Comparison of ENCODE assay signal across 31 cellular contexts in the genomic region with DNA sequence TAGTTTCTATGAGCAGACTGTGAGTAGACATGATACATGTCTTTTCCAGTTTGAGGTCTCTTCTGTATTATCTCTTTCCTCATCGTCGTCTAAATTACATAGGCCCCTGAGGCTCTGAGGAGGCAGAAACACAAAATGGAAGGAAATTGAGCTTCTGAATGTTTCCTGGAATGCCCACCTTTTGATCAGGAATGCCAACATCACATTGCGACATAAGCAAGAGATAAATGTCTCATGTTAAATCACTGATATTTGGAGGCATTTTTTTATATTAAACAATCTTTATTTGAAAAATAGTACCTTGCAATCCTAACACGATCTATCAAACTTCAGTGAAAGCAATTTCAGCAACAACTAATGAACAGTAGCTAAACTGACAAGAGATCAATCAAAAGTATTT.
"Had no signal": no experiment of that assay in that cellular context is flagged by ENCODE, and none has a peak within 500 bp of the region (broad histone marks: within the 10 kb centered on the region; RNA-seq: fewer than 3 reads in every experiment).

No MANE protein-coding gene starts in this region.

- H3K4me2 ChIP-seq: smooth muscle cell had no signal

- H3K9me3 Mint-ChIP-seq: natural killer cell treated with Interleukin-12 subunit alpha and Interleukin-12 subunit beta and Interleukin-15 and Interleukin-18, amount 100 ng/mL, for 72 hours; type B pancreatic cell had no signal

- DNase-seq: naive B cell; naive thymus-derived CD8-positive, alpha-beta T cell; occipital lobe; ovary; posterior cingulate gyrus; psoas muscle; right cardiac atrium; spleen; stimulated activated CD4-positive, alpha-beta T cell treated with anti-CD3 and anti-CD28 coated beads, Interleukin-12 subunit alpha, Interleukin-12 subunit beta, amount 100 ng/mL, for 4 hours; stimulated activated CD4-positive, alpha-beta T cell treated with anti-CD3 and anti-CD28 coated beads, Interleukin-1b, Interleukin-23, amount 100 ng/mL, for 48 hours; stimulated activated CD4-positive, alpha-beta T cell treated with anti-CD3 and anti-CD28 coated beads, Interleukin-4, amount 100 ng/mL, for 1 hour; stimulated activated CD4-positive, alpha-beta T cell treated with anti-CD3 and anti-CD28 coated beads, Interleukin-4, amount 100 ng/mL, for 4 hours; stimulated activated CD8-positive, alpha-beta memory T cell treated with anti-CD3 and anti-CD28 coated beads, Interleukin-4, amount 100 ng/mL, for 48 hours; stimulated activated naive CD4-positive, alpha-beta T cell; stimulated activated naive CD8-positive, alpha-beta T cell treated with anti-CD3 and anti-CD28 coated beads, Interleukin-15, amount 100 ng/mL, for 72 hours; stimulated activated naive CD8-positive, alpha-beta T cell treated with anti-CD3 and anti-CD28 coated beads, Interleukin-15, Interleukin-2, amounts not matched to agents 100 U/mL and 50 U/mL, for 24 hours; substantia nigra; testis; tibial artery; transverse colon; upper lobe of right lung; uterus had no signal

- H3K27ac ChIP-seq: neutrophil, ovary, parathyroid adenoma, psoas muscle, skin epidermis, spleen, suprapubic skin, testis, transverse colon, upper lobe of right lung had no signal

- H3K9ac ChIP-seq: parathyroid adenoma had no signal

- H3K27me3 ChIP-seq: neutrophil, ovary, spleen, suprapubic skin, testis, tibial artery, transverse colon, upper lobe of right lung, uterus had no signal

- H3K36me3 Mint-ChIP-seq: naive B cell; naive thymus-derived CD8-positive, alpha-beta T cell; natural killer cell treated with Interleukin-12 subunit alpha and Interleukin-12 subunit beta and Interleukin-15 and Interleukin-18, amount 100 ng/mL, for 72 hours; stimulated activated memory B cell treated with anti-CD40 and anti-IgM and Interleukin-4, amounts not matched to agents 10 μg/mL and 1 μg/mL and 100 μg/mL, for 72 hours; type B pancreatic cell had no signal

- H3K27me3 Mint-ChIP-seq: naive B cell; natural killer cell treated with Interleukin-12 subunit alpha and Interleukin-12 subunit beta and Interleukin-15 and Interleukin-18, amount 100 ng/mL, for 72 hours; progenitor cell of endocrine pancreas; stimulated activated memory B cell treated with anti-CD40 and anti-IgM and Interleukin-4, amounts not matched to agents 10 μg/mL and 1 μg/mL and 100 μg/mL, for 72 hours; stimulated activated naive CD8-positive, alpha-beta T cell treated with anti-CD3 and anti-CD28 coated beads, Interleukin-15, amount 100 ng/mL, for 72 hours; type B pancreatic cell had no signal

- H2AFZ ChIP-seq: parathyroid adenoma had no signal

- ATAC-seq: naive thymus-derived CD8-positive, alpha-beta T cell; natural killer cell treated with Interleukin-12 subunit alpha and Interleukin-12 subunit beta and Interleukin-15 and Interleukin-18, amount 100 ng/mL, for 72 hours; stimulated activated memory B cell treated with anti-CD40 and anti-IgM and Interleukin-4, amounts not matched to agents 10 μg/mL and 1 μg/mL and 100 μg/mL, for 72 hours; stimulated activated naive CD8-positive, alpha-beta T cell treated with anti-CD3 and anti-CD28 coated beads, Interleukin-15, amount 100 ng/mL, for 72 hours; stimulated activated naive CD8-positive, alpha-beta T cell treated with anti-CD3 and anti-CD28 coated beads, Interleukin-15, Interleukin-2, amounts not matched to agents 100 U/mL and 50 U/mL, for 24 hours; upper lobe of right lung had no signal

- H3K36me3 ChIP-seq: neutrophil, ovary, spleen, suprapubic skin, tibial artery, transverse colon, upper lobe of right lung, uterus had no signal

- H3K4me1 Mint-ChIP-seq: naive B cell; naive thymus-derived CD8-positive, alpha-beta T cell; stimulated activated memory B cell treated with anti-CD40 and anti-IgM and Interleukin-4, amounts not matched to agents 10 μg/mL and 1 μg/mL and 100 μg/mL, for 72 hours; stimulated activated naive CD8-positive, alpha-beta T cell treated with anti-CD3 and anti-CD28 coated beads, Interleukin-15, amount 100 ng/mL, for 72 hours had no signal

- H3K4me3 Mint-ChIP-seq: naive B cell; naive thymus-derived CD8-positive, alpha-beta T cell; natural killer cell treated with Interleukin-12 subunit alpha and Interleukin-12 subunit beta and Interleukin-15 and Interleukin-18, amount 100 ng/mL, for 72 hours; stimulated activated memory B cell treated with anti-CD40 and anti-IgM and Interleukin-4, amounts not matched to agents 10 μg/mL and 1 μg/mL and 100 μg/mL, for 72 hours; stimulated activated naive CD8-positive, alpha-beta T cell treated with anti-CD3 and anti-CD28 coated beads, Interleukin-15, amount 100 ng/mL, for 72 hours; type B pancreatic cell had no signal

- H3K9me3 ChIP-seq: neutrophil, ovary, psoas muscle, spleen, suprapubic skin, testis, tibial artery, transverse colon, upper lobe of right lung, uterus had no signal

- H3K4me1 ChIP-seq: spleen, testis, transverse colon, uterus had no signal

- H3K27ac Mint-ChIP-seq: naive B cell; naive thymus-derived CD8-positive, alpha-beta T cell; natural killer cell treated with Interleukin-12 subunit alpha and Interleukin-12 subunit beta and Interleukin-15 and Interleukin-18, amount 100 ng/mL, for 72 hours; progenitor cell of endocrine pancreas; stimulated activated memory B cell treated with anti-CD40 and anti-IgM and Interleukin-4, amounts not matched to agents 10 μg/mL and 1 μg/mL and 100 μg/mL, for 72 hours; stimulated activated naive CD8-positive, alpha-beta T cell treated with anti-CD3 and anti-CD28 coated beads, Interleukin-15, amount 100 ng/mL, for 72 hours; type B pancreatic cell had no signal

- H3K4me3 ChIP-seq: ovary, psoas muscle, skin epidermis, smooth muscle cell, spleen, suprapubic skin, testis, tibial artery, transverse colon, upper lobe of right lung, uterus had no signal
